In genomic region chr2:237025090-237025865, GRCh38 we compare ENCODE assay signal across 10 cellular contexts.
A peak's percentile ranks its signal among the peaks of the same experiment; 100 is the strongest.
DNase-seq lines count a peak whose midpoint lies in the region; TF ChIP-seq lines count a peak whose summit lies in the region.
"Had no signal": no experiment of that assay in that cellular context is flagged by ENCODE, and none has a peak within 500 bp of the region (broad histone marks: within the 10 kb centered on the region; RNA-seq: fewer than 3 reads in every experiment).

No MANE protein-coding gene starts in this region.

- no peaks in the 10 kb centered on the region for H3K4me1 ChIP-seq in colonic mucosa

- H3K9me3 Mint-ChIP-seq in mesothelial cell of epicardium: peaks cover 4% of the 10 kb centered on the region
- H3K9me3 Mint-ChIP-seq: naive thymus-derived CD8-positive, alpha-beta T cell had no signal

- no peaks in the 10 kb centered on the region for H3K36me3 ChIP-seq in colonic mucosa

- intact Hi-C loops in colonic mucosa (cut with DNase I): no loop called here

- H3K27me3 Mint-ChIP-seq in mesothelial cell of epicardium (ENCODE audit: low read depth): no peaks in the 10 kb centered on the region

- H3K9ac ChIP-seq in colonic mucosa (ENCODE audit: low read depth in 2 of 2, low read length in 2 of 2): no peak overlapping the region

- H3K27ac ChIP-seq in colonic mucosa: no peak overlapping the region

- peaks cover 4% of the 10 kb centered on the region for H3K4me1 Mint-ChIP-seq in mesothelial cell of epicardium

- no peak overlapping the region for H3K4me3 Mint-ChIP-seq in mesothelial cell of epicardium
- H3K4me3 Mint-ChIP-seq: naive thymus-derived CD8-positive, alpha-beta T cell had no signal

- no peaks in the 10 kb centered on the region for H3K27me3 ChIP-seq in colonic mucosa

- peak; percentile 42 for DNase-seq in AG09309 (ENCODE audit: low read depth)
- DNase-seq in M059J (ENCODE audit: low read depth): peak; percentile 86
- peak; percentile 79 for DNase-seq in colonic mucosa
- peak; percentile 88 for DNase-seq in mucosa of gallbladder (ENCODE audit: low spot score)
- no peak for DNase-seq in iPS-NIHi11 (ENCODE audit: low spot score)
- no peak for DNase-seq in activated naive CD4-positive, alpha-beta T cell (lab: John Stamatoyannopoulos, UW)
- DNase-seq in mesothelial cell of epicardium (ENCODE audit: low spot score in 2 of 2, unreplicated experiment in 2 of 2): no peak
- DNase-seq in NCI-H1436 treated with DMSO at 0.1 percent for 48 hours (lab: John Stamatoyannopoulos, UW): no peak
- DNase-seq: naive thymus-derived CD8-positive, alpha-beta T cell; NCI-H1694 had no signal

- H3K4me3 ChIP-seq in AG09309 (ENCODE audit: control insufficient read depth, low read depth, low read length) (no peak overlapping the region), colonic mucosa (no peak overlapping the region)

- peaks cover 2% of the 10 kb centered on the region for H3K36me3 Mint-ChIP-seq in mesothelial cell of epicardium
- H3K36me3 Mint-ChIP-seq: naive thymus-derived CD8-positive, alpha-beta T cell had no signal

- TF ChIP-seq CTCF in AG09309 (IDR thresholded peaks at IDR 0.05; ENCODE audit: control insufficient read depth, insufficient read depth, low read depth, low read length, missing control alignments) (no peak), colonic mucosa (IDR thresholded peaks at IDR 0.05) (no peak), mesothelial cell of epicardium (IDR thresholded peaks at IDR 0.05; ENCODE audit: unreplicated experiment) (no peak)

- H3K27ac Mint-ChIP-seq in mesothelial cell of epicardium: no peak overlapping the region
- H3K27ac Mint-ChIP-seq: naive thymus-derived CD8-positive, alpha-beta T cell had no signal

- no peaks in the 10 kb centered on the region for H3K9me3 ChIP-seq in colonic mucosa

Comparison
In these comparisons a context has a peak if more than half of its experiments do, and no peak if none do; other contexts are left out.
1. DNase-seq: peak in AG09309 (single experiment), M059J (single experiment), colonic mucosa (single experiment) and mucosa of gallbladder (single experiment); none in iPS-NIHi11 (single experiment), activated naive CD4-positive, alpha-beta T cell (0 of 4), mesothelial cell of epicardium (0 of 2) and NCI-H1436 treated with DMSO at 0.1 percent for 48 hours (single experiment).